In genomic region chr6:157763894-157764345, GRCh38 we compare ENCODE assay signal across 8 cellular contexts. TPM values are rescaled to one million over a fixed set of nuclear protein-coding genes. Genes with fewer than 3 reads are reported as not detected.
DNase-seq lines count a peak whose midpoint lies in the region; ATAC-seq lines count a peak whose summit lies in the region.

No MANE protein-coding gene starts in this region.

- intact Hi-C loops in naive thymus-derived CD4-positive, alpha-beta T cell (cut with micrococcal nuclease), result loop anchor here (1.0 to 10.0 kb wide), 20 partner anchors 8 to 1091 kb away; partner anchors contain the start of genes SYNJ2 (in 1 of the 2), TMEM242 (in 1 of the 2) and ZDHHC14 (in 1 of the 2)

- peak overlapping the region; percentile 33 for H3K4me3 ChIP-seq in naive thymus-derived CD4-positive, alpha-beta T cell (ENCODE audit: low read length)

- peak overlapping the region; percentile 78 for H3K4me3 Mint-ChIP-seq in activated naive CD8-positive, alpha-beta T cell
- peak overlapping the region; percentile 71 to 84 (median 78) for H3K4me3 Mint-ChIP-seq in naive thymus-derived CD4-positive, alpha-beta T cell

- H3K27ac Mint-ChIP-seq in activated naive CD8-positive, alpha-beta T cell, result peak overlapping the region; percentile 99
- H3K27ac Mint-ChIP-seq in naive thymus-derived CD4-positive, alpha-beta T cell, result peak overlapping the region; percentile 90 to 99 (median 96)

- CTCF ChIA-PET in naive thymus-derived CD4-positive, alpha-beta T cell (lab: Charles Lee), result interaction anchor here (0.6 to 6.6 kb wide), 9 partner anchors 8 to 1502 kb away, joined by 3 to 53 read pairs (median 4); no protein-coding TSS in a partner anchor

- no peaks in the 10 kb centered on the region for H3K9me3 Mint-ChIP-seq in activated naive CD8-positive, alpha-beta T cell (ENCODE audit: low read depth)
- peaks cover 0 to 4% (median 0%) of the 10 kb centered on the region in 11 donors for H3K9me3 Mint-ChIP-seq in naive thymus-derived CD4-positive, alpha-beta T cell

- no peaks in the 10 kb centered on the region for H3K36me3 ChIP-seq in naive thymus-derived CD4-positive, alpha-beta T cell (ENCODE audit: control insufficient read depth in 2 of 3, insufficient read depth in 3 of 3, low read length in 3 of 3)

- no peak for DNase-seq in naive thymus-derived CD4-positive, alpha-beta T cell
- no peak for DNase-seq in iPS-NIHi11 (ENCODE audit: low spot score)
- DNase-seq in ecto neural progenitor cell (ENCODE audit: low spot score), result no peak
- no peak for DNase-seq in COLO829 (ENCODE audit: low spot score)
- DNase-seq in activated CD4-positive, alpha-beta T cell treated with anti-CD3 and anti-CD28 coated beads, Interleukin-2, amount 50 U/mL, for 1 hour, result no peak

- no peaks in the 10 kb centered on the region for H3K36me3 Mint-ChIP-seq in activated naive CD8-positive, alpha-beta T cell
- peaks cover 0 to 6% (median 0%) of the 10 kb centered on the region in 5 donors for H3K36me3 Mint-ChIP-seq in naive thymus-derived CD4-positive, alpha-beta T cell

- H3K4me1 ChIP-seq in naive thymus-derived CD4-positive, alpha-beta T cell (ENCODE audit: control insufficient read depth in 2 of 2, insufficient read depth in 2 of 2, low read length in 2 of 2), result peaks cover 27 to 61% of the 10 kb centered on the region in 2 donors

- peaks cover 85% of the 10 kb centered on the region for H3K4me1 Mint-ChIP-seq in activated naive CD8-positive, alpha-beta T cell (ENCODE audit: low read depth)
- H3K4me1 Mint-ChIP-seq in naive thymus-derived CD4-positive, alpha-beta T cell, result peaks cover 39 to 88% (median 72%) of the 10 kb centered on the region in 7 donors

- POLR2A ChIA-PET in naive thymus-derived CD4-positive, alpha-beta T cell (lab: Charles Lee), result interaction anchor here (0.6 to 2.6 kb wide), 13 partner anchors 9 to 125 kb away, joined by 3 to 18 read pairs (median 4); no protein-coding TSS in a partner anchor

- H3K27ac ChIP-seq in naive thymus-derived CD4-positive, alpha-beta T cell (ENCODE audit: low read depth, low read length), result peak overlapping the region; percentile 56

- H3K9me3 ChIP-seq in naive thymus-derived CD4-positive, alpha-beta T cell (ENCODE audit: control insufficient read depth in 2 of 3, low read length in 3 of 3), result no peaks in the 10 kb centered on the region

- no peaks in the 10 kb centered on the region for H3K27me3 ChIP-seq in naive thymus-derived CD4-positive, alpha-beta T cell (ENCODE audit: control insufficient read depth in 2 of 2, insufficient read depth in 2 of 2, low read length in 2 of 2)

- ATAC-seq in GM18861 (IDR thresholded peaks at IDR 0.05; ENCODE audit: unreplicated experiment), result peak; percentile 19
- peak; percentile 4 for ATAC-seq in HG02870 (IDR thresholded peaks at IDR 0.05; ENCODE audit: unreplicated experiment)
- peak; percentile 0 for ATAC-seq in naive thymus-derived CD4-positive, alpha-beta T cell

- H3K27me3 Mint-ChIP-seq in activated naive CD8-positive, alpha-beta T cell, result no peaks in the 10 kb centered on the region
- peaks cover 0 to 30% (median 0%) of the 10 kb centered on the region in 5 donors for H3K27me3 Mint-ChIP-seq in naive thymus-derived CD4-positive, alpha-beta T cell

RNA-seq across cellular contexts. Expression of gene SNX9, which starts 59.1 kb away (rescaled TPM):
- 10 to 100 TPM; 13.4 to 39.2 (median 36.4) TPM for total RNA-seq in naive thymus-derived CD4-positive, alpha-beta T cell
- 10 to 100 TPM; 23.8 to 51.5 TPM for polyA plus RNA-seq in naive thymus-derived CD4-positive, alpha-beta T cell
